32 cellular contexts compared by ENCODE assay signal in genomic region chr12:46152456-46152855, GRCh38.
DNase-seq lines count a peak whose midpoint lies in the region; TF ChIP-seq lines count a peak whose summit lies in the region.
"Had no signal": no experiment of that assay in that cellular context is flagged by ENCODE, and none has a peak within 500 bp of the region (broad histone marks: within the 10 kb centered on the region; RNA-seq: fewer than 3 reads in every experiment).

No MANE protein-coding gene starts in this region.

- H3K36me3 ChIP-seq in neural progenitor cell, result no peaks in the 10 kb centered on the region
- H3K36me3 ChIP-seq in Peyer's patch, result no peaks in the 10 kb centered on the region
- H3K36me3 ChIP-seq: BE2C, tibial artery had no signal

- H3K4me1 ChIP-seq in neural progenitor cell (peaks cover 13% of the 10 kb centered on the region), Peyer's patch (peaks cover 0 to 4% (median 0%) of the 10 kb centered on the region in 4 donors)
- H3K4me1 ChIP-seq: BE2C, psoas muscle had no signal

- no peak for TF ChIP-seq CTCF in fibroblast of pulmonary artery (IDR thresholded peaks at IDR 0.05; ENCODE audit: low read length, missing control alignments)
- no peak for TF ChIP-seq CTCF in neural progenitor cell (IDR thresholded peaks at IDR 0.05)
- TF ChIP-seq CTCF in Peyer's patch (IDR thresholded peaks at IDR 0.05), result no peak

- peak; percentile 74 for DNase-seq in Ammon's horn (ENCODE audit: low spot score)
- peak; percentile 56 for DNase-seq in NCI-H69 (lab: John Stamatoyannopoulos, UW)
- peak; percentile 4 for DNase-seq in fibroblast of pulmonary artery (ENCODE audit: low read depth)
- DNase-seq in neural progenitor cell (ENCODE audit: low spot score), result peak; percentile 12
- DNase-seq in AML-193 (lab: John Stamatoyannopoulos, UW), result no peak
- no peak for DNase-seq in NCI-H524 (lab: John Stamatoyannopoulos, UW)
- DNase-seq in Peyer's patch, result no peak
- DNase-seq in germinal center (ENCODE audit: low spot score), result no peak
- DNase-seq: activated CD4-positive, alpha-beta memory T cell treated with anti-CD3 and anti-CD28 coated beads, Interleukin-2, amount 10 ng/mL, durations not matched to agents 7 days and 5 days; activated CD4-positive, CD25-positive, alpha-beta regulatory T cell treated with anti-CD3 and anti-CD28 coated beads, Interleukin-2, amount 50 U/mL, for 72 hours; activated CD8-positive, alpha-beta memory T cell treated with anti-CD3 and anti-CD28 coated beads, Interleukin-2, amount 50 U/mL, for 48 hours; BE2C; CD8-positive, alpha-beta memory T cell; DMS153; effector CD8-positive, alpha-beta T cell; foreskin fibroblast; HCEC 1CT; immature natural killer cell; naive B cell; NCI-H1436; NCI-H2081 treated with DMSO at 0.1 percent for 48 hours; psoas muscle; stimulated activated CD4-positive, alpha-beta T cell treated with anti-CD3 and anti-CD28 coated beads, Interleukin-1b, Interleukin-23, amount 100 ng/mL, for 48 hours; stimulated activated CD8-positive, alpha-beta memory T cell treated with anti-CD3 and anti-CD28 coated beads, Interleukin-4, amount 100 ng/mL, for 48 hours; stimulated activated naive CD8-positive, alpha-beta T cell treated with anti-CD3 and anti-CD28 coated beads, Interleukin-15, amount 100 ng/mL, for 72 hours; T-helper 17 cell; tibial artery had no signal

- H3K9me3 Mint-ChIP-seq in neural progenitor cell, result peaks cover 11% of the 10 kb centered on the region

- no peak overlapping the region for H3K4me3 Mint-ChIP-seq in neural progenitor cell
- H3K4me3 Mint-ChIP-seq: activated CD4-positive, alpha-beta memory T cell treated with anti-CD3 and anti-CD28 coated beads, Interleukin-2, amount 10 ng/mL, durations not matched to agents 7 days and 5 days; activated naive CD4-positive, alpha-beta T cell treated with anti-CD3 and anti-CD28 coated beads, Interleukin-2, amount 50 U/mL, for 24 hours; activated T-helper 17 cell treated with anti-CD3 and anti-CD28 coated beads, Interleukin-2, amount 50 U/mL, for 72 hours; CD8-positive, alpha-beta memory T cell; immature natural killer cell; naive B cell; stimulated activated naive CD8-positive, alpha-beta T cell treated with anti-CD3 and anti-CD28 coated beads, Interleukin-15, amount 100 ng/mL, for 72 hours; T-helper 17 cell had no signal

- no peak overlapping the region for H3K27ac ChIP-seq in neural progenitor cell
- no peak overlapping the region for H3K27ac ChIP-seq in Peyer's patch
- H3K27ac ChIP-seq: A549, KMS-11, psoas muscle, skin epidermis, tibial artery had no signal

- H3K27ac Mint-ChIP-seq in neural progenitor cell, result no peak overlapping the region
- H3K27ac Mint-ChIP-seq: activated CD4-positive, alpha-beta memory T cell treated with anti-CD3 and anti-CD28 coated beads, Interleukin-2, amount 10 ng/mL, durations not matched to agents 7 days and 5 days; activated naive CD4-positive, alpha-beta T cell treated with anti-CD3 and anti-CD28 coated beads, Interleukin-2, amount 50 U/mL, for 24 hours; activated T-helper 17 cell treated with anti-CD3 and anti-CD28 coated beads, Interleukin-2, amount 50 U/mL, for 72 hours; CD8-positive, alpha-beta memory T cell; immature natural killer cell; naive B cell; stimulated activated naive CD8-positive, alpha-beta T cell treated with anti-CD3 and anti-CD28 coated beads, Interleukin-15, amount 100 ng/mL, for 72 hours; T-helper 17 cell had no signal

- H3K4me2 ChIP-seq in neural progenitor cell, result no peak overlapping the region

- H3K27me3 ChIP-seq in neural progenitor cell (no peaks in the 10 kb centered on the region), Peyer's patch (no peaks in the 10 kb centered on the region)
- H3K27me3 ChIP-seq: tibial artery had no signal

- peaks cover 14% of the 10 kb centered on the region for H3K4me1 Mint-ChIP-seq in neural progenitor cell
- H3K4me1 Mint-ChIP-seq: activated CD4-positive, alpha-beta memory T cell treated with anti-CD3 and anti-CD28 coated beads, Interleukin-2, amount 10 ng/mL, durations not matched to agents 7 days and 5 days; activated T-helper 17 cell treated with anti-CD3 and anti-CD28 coated beads, Interleukin-2, amount 50 U/mL, for 72 hours; T-helper 17 cell had no signal

- TF ChIP-seq POLR2A in Peyer's patch (IDR thresholded peaks at IDR 0.05), result no peak

- no peaks in the 10 kb centered on the region for H3K79me2 ChIP-seq in neural progenitor cell (ENCODE audit: low read depth)

- no peaks in the 10 kb centered on the region for H3K36me3 Mint-ChIP-seq in neural progenitor cell

- no peaks in the 10 kb centered on the region for H3F3A ChIP-seq in neural progenitor cell (ENCODE audit: low read depth)

- no peak overlapping the region for H3K4me3 ChIP-seq in fibroblast of pulmonary artery (replicated peaks; ENCODE audit: low read depth, low read length)
- H3K4me3 ChIP-seq in neural progenitor cell, result no peak overlapping the region
- no peak overlapping the region for H3K4me3 ChIP-seq in Peyer's patch
- H3K4me3 ChIP-seq: A549, psoas muscle, skin epidermis, tibial artery had no signal

- no peaks in the 10 kb centered on the region for H4K20me1 ChIP-seq in neural progenitor cell (ENCODE audit: low read depth)

- H3K9me3 ChIP-seq in neural progenitor cell (ENCODE audit: low read depth), result no peaks in the 10 kb centered on the region
- H3K9me3 ChIP-seq in Peyer's patch, result no peaks in the 10 kb centered on the region
- H3K9me3 ChIP-seq: BE2C had no signal

- H3K9ac ChIP-seq in neural progenitor cell, result no peak overlapping the region
- H3K9ac ChIP-seq: KMS-11 had no signal

- H3K27me3 Mint-ChIP-seq in neural progenitor cell (ENCODE audit: insufficient read depth, low read depth), result no peaks in the 10 kb centered on the region
- H3K27me3 Mint-ChIP-seq: naive B cell had no signal

- no peak overlapping the region for H2AFZ ChIP-seq in neural progenitor cell (replicated peaks)

Comparison
In these comparisons a context has a peak if more than half of its experiments do, and no peak if none do; other contexts are left out.
1. DNase-seq: peak in Ammon's horn (single experiment), NCI-H69 (single experiment), fibroblast of pulmonary artery (single experiment) and neural progenitor cell (single experiment); none in AML-193 (0 of 2), NCI-H524 (0 of 2), Peyer's patch (0 of 3) and germinal center (single experiment).